ENCODE assay signal across 8 cellular contexts in the genomic region with DNA sequence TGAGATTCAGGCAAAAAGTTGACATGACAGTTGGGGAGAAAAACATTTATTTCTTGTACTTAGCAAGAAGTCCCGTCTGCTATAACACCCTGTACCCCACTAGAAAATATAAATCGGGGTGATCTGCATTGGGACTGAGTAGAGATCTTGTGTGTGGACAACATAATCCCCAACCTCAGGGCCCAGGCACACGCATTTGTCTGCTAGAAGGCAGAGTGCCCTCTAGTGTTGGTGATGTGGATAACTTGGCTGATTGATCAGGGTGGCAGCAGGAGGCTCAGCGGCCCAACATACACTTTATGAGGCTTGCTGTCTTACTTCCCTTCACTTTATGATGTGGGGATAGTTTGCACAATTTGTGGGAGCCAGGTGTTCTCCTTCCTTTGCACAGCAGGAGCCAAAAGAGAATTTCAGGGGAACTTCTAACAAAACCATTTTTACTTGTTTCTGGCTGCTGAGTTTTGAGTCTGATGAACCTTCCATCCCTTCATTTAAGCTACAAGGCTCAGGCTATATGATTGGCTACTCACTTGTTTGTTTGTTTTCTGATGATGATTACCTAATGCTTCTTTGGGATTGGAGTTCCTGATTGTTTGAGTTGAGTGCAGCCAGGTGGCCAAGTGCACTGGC.
DNase-seq lines count a peak whose midpoint lies in the region; ATAC-seq and TF ChIP-seq lines count a peak whose summit lies in the region.

No MANE protein-coding gene starts in this region.

- H3K4me1 ChIP-seq in endodermal cell (ENCODE audit: control insufficient read depth, insufficient read depth, low read length) (no peaks in the 10 kb centered on the region), aorta (ENCODE audit: control insufficient read depth in 1 of 2, insufficient read depth in 2 of 2, low read length in 2 of 2) (no peaks in the 10 kb centered on the region)

- no peaks in the 10 kb centered on the region for H3K9me3 ChIP-seq in endodermal cell (ENCODE audit: control insufficient read depth, low read length)
- H3K9me3 ChIP-seq in aorta (ENCODE audit: control insufficient read depth, low read length): no peaks in the 10 kb centered on the region

- H3K27me3 ChIP-seq in endodermal cell (ENCODE audit: control insufficient read depth, insufficient read depth, low read length, poor library complexity, severe bottlenecking) (peaks cover 5% of the 10 kb centered on the region), aorta (ENCODE audit: control insufficient read depth in 1 of 2, insufficient read depth in 2 of 2, low read length in 1 of 2) (no peaks in the 10 kb centered on the region)

- H3K9ac ChIP-seq in endodermal cell (ENCODE audit: extremely low read depth, low read length, poor library complexity, severe bottlenecking): no peak overlapping the region

- H3K36me3 ChIP-seq in endodermal cell (ENCODE audit: control insufficient read depth, insufficient read depth, low read length) (no peaks in the 10 kb centered on the region), aorta (ENCODE audit: control insufficient read depth in 1 of 2, insufficient read depth in 2 of 2, low read length in 1 of 2) (no peaks in the 10 kb centered on the region)

- H3K27ac ChIP-seq in endodermal cell (ENCODE audit: low read depth, low read length) (no peak overlapping the region), aorta (ENCODE audit: low read depth in 1 of 2, low read length in 2 of 2) (no peak overlapping the region)

- H3K9me3 Mint-ChIP-seq in endodermal cell: no peaks in the 10 kb centered on the region
- H3K9me3 Mint-ChIP-seq in mesothelial cell of epicardium: no peaks in the 10 kb centered on the region

- H3K36me3 Mint-ChIP-seq in endodermal cell (ENCODE audit: low read depth): no peaks in the 10 kb centered on the region
- no peaks in the 10 kb centered on the region for H3K36me3 Mint-ChIP-seq in mesothelial cell of epicardium

- DNase-seq in activated CD4-positive, alpha-beta T cell treated with anti-CD3 and anti-CD28 coated beads for 48 hours: peak; percentile 59
- DNase-seq in activated CD4-positive, alpha-beta T cell treated with anti-CD3 and anti-CD28 coated beads, Interleukin-2, amount 50 U/mL, for 1 hour: no peak
- DNase-seq in SK-MEL-5 (ENCODE audit: low read depth, low spot score): peak; percentile 71
- DNase-seq in endodermal cell: peak; percentile 89
- no peak for DNase-seq in mesothelial cell of epicardium (ENCODE audit: low spot score in 2 of 2, unreplicated experiment in 2 of 2)
- DNase-seq in aorta: peak; percentile 50 to 71

- no peak for TF ChIP-seq EP300 in Ishikawa (IDR thresholded peaks at IDR 0.05; ENCODE audit: borderline replicate concordance)

- H3K4me3 ChIP-seq in endodermal cell (ENCODE audit: low read length) (no peak overlapping the region), aorta (ENCODE audit: low read length in 2 of 2) (no peak overlapping the region)

- peaks cover 9% of the 10 kb centered on the region for H3K27me3 Mint-ChIP-seq in endodermal cell (ENCODE audit: insufficient read depth)
- H3K27me3 Mint-ChIP-seq in mesothelial cell of epicardium (ENCODE audit: low read depth): no peaks in the 10 kb centered on the region

- ATAC-seq in GM21737 (IDR thresholded peaks at IDR 0.05; ENCODE audit: unreplicated experiment) (peak; percentile 71), aorta (ENCODE audit: low FRiP score) (no peak)

- peak; percentile 71 for TF ChIP-seq RAD21 in Ishikawa (IDR thresholded peaks at IDR 0.05; ENCODE audit: low read depth)

- TF ChIP-seq CTCF in endodermal cell (conservative IDR thresholded peaks at IDR 0.05) (peak; percentile 91), mesothelial cell of epicardium (IDR thresholded peaks at IDR 0.05; ENCODE audit: unreplicated experiment) (peak; percentile 26)

- H3K4me3 Mint-ChIP-seq in endodermal cell: no peak overlapping the region
- H3K4me3 Mint-ChIP-seq in mesothelial cell of epicardium: no peak overlapping the region

- in situ Hi-C loops in SK-MEL-5 (cut with HindIII; ENCODE audit: low pct_unique_long_range_greater_than_20kb, low sequenced_read_pairs): no loop called here

- peaks cover 5% of the 10 kb centered on the region for H3K4me1 Mint-ChIP-seq in endodermal cell
- H3K4me1 Mint-ChIP-seq in mesothelial cell of epicardium: no peaks in the 10 kb centered on the region

- 14 to 25% methylated on average over 2 to 4 of the region's 4 CpGs for WGBS in endodermal cell (ENCODE audit: insufficient coverage in 1 of 2, insufficient read length in 1 of 2), 2 experiments
- 70 to 73% methylated on average over 4 of the region's 4 CpGs for WGBS in aorta, 2 donors

- H3K27ac Mint-ChIP-seq in endodermal cell (no peak overlapping the region), mesothelial cell of epicardium (no peak overlapping the region)

- intact Hi-C loops in aorta (cut with DNase I): loop anchor here in 1 of 2 donors (5.0 kb wide), 1 partner anchor 269 kb away; no protein-coding TSS in a partner anchor

TF ChIP-seq in Ishikawa, 13 proteins besides CTCF, POLR2A, EP300 and RAD21:
- no peak for TF ChIP-seq CREB1 (IDR thresholded peaks at IDR 0.05; ENCODE audit: low read depth)
- TF ChIP-seq, protein P1, sequence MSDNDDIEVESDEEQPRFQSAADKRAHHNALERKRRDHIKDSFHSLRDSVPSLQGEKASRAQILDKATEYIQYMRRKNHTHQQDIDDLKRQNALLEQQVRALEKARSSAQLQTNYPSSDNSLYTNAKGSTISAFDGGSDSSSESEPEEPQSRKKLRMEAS (IDR thresholded peaks at IDR 0.05): no peak
- no peak for TF ChIP-seq TEAD4 (IDR thresholded peaks at IDR 0.05)
- no peak for TF ChIP-seq EGR1 (IDR thresholded peaks at IDR 0.05)
- TF ChIP-seq YY1 (IDR thresholded peaks at IDR 0.05; ENCODE audit: low read depth): no peak

Comparison
In these comparisons a context has a peak if more than half of its experiments do, and no peak if none do; other contexts are left out.
1. DNase-seq: peak in activated CD4-positive, alpha-beta T cell treated with anti-CD3 and anti-CD28 coated beads for 48 hours (single experiment), SK-MEL-5 (single experiment), endodermal cell (single experiment) and aorta (2 of 2); none in activated CD4-positive, alpha-beta T cell treated with anti-CD3 and anti-CD28 coated beads, Interleukin-2, amount 50 U/mL, for 1 hour (single experiment) and mesothelial cell of epicardium (0 of 2).